In genomic region chr1:19352839-19353238, GRCh38 we compare ENCODE assay signal across 31 cellular contexts. TPM values are rescaled to one million over a fixed set of nuclear protein-coding genes. Genes with fewer than 3 reads are reported as not detected.
DNase-seq lines count a peak whose midpoint lies in the region; ATAC-seq, FAIRE-seq and TF ChIP-seq lines count a peak whose summit lies in the region.
"Had no signal": no experiment of that assay in that cellular context is flagged by ENCODE, and none has a peak within 500 bp of the region (broad histone marks: within the 10 kb centered on the region; RNA-seq: fewer than 3 reads in every experiment).

No MANE protein-coding gene starts in this region.

- CTCF ChIA-PET in activated CD8-positive, alpha-beta T cell treated with anti-CD3 and anti-CD28 coated beads, Interleukin-2, amount 10 ng/mL, durations not matched to agents 7 days and 5 days (lab: Charles Lee), result interaction anchor here (1.6 kb wide), 1 partner anchor 11 kb away, joined by 4 read pairs; no protein-coding TSS in a partner anchor
- CTCF ChIA-PET in activated CD8-positive, alpha-beta T cell treated with anti-CD3 and anti-CD28 coated beads for 36 hours (lab: Charles Lee), result interaction anchor here (0.8 to 1.7 kb wide), 2 partner anchors 15 to 309 kb away, joined by 3 read pairs; no protein-coding TSS in a partner anchor
- CTCF ChIA-PET in HepG2 (lab: Yijun Ruan, JAX; ENCODE audit: low intra/inter-chr PET ratio, low total read pairs), result no interaction called here

- BruUV-seq in HepG2 (replicated peaks; lab: Mats Ljungman, UMichigan), result no TSS peak

- WGBS in HepG2 (ENCODE audit: low lambda C conversion rate), result 96% methylated on average over 4 of the region's 14 CpGs
- 76 to 80% methylated on average over 3 to 14 of the region's 14 CpGs for WGBS in transverse colon (ENCODE audit: low coverage in 1 of 2), 2 donors
- 94 to 98% methylated on average over 13 to 14 of the region's 14 CpGs for WGBS in body of pancreas, 2 donors

- no peaks in the 10 kb centered on the region for H3K27me3 Mint-ChIP-seq in activated CD8-positive, alpha-beta T cell treated with anti-CD3 and anti-CD28 coated beads, Interleukin-2, amount 10 ng/mL, durations not matched to agents 7 days and 5 days (ENCODE audit: low read depth)
- no peaks in the 10 kb centered on the region for H3K27me3 Mint-ChIP-seq in activated CD8-positive, alpha-beta T cell treated with anti-CD3 and anti-CD28 coated beads for 36 hours
- H3K27me3 Mint-ChIP-seq: CD4-positive, alpha-beta memory T cell had no signal

- H3K4me3 ChIP-seq in breast epithelium, result no peak overlapping the region
- no peak overlapping the region for H3K4me3 ChIP-seq in HepG2 (replicated peaks in 1 of 3; ENCODE audit: insufficient read depth in 1 of 3, low read depth in 2 of 3, low read length in 3 of 3)
- H3K4me3 ChIP-seq in transverse colon, result no peak overlapping the region
- H3K4me3 ChIP-seq in body of pancreas, result no peak overlapping the region
- H3K4me3 ChIP-seq in H7 (ENCODE audit: insufficient read depth, low read depth, low read length), result no peak overlapping the region
- H3K4me3 ChIP-seq: cardiac muscle cell, GM23248, spleen, thoracic aorta had no signal

- no peak for TF ChIP-seq POLR2A in breast epithelium (IDR thresholded peaks at IDR 0.05)
- no peak for TF ChIP-seq POLR2A in HepG2 (IDR thresholded peaks at IDR 0.05; ENCODE audit: insufficient read depth in 1 of 2, low read depth in 2 of 2, low read length in 2 of 2)
- no peak for TF ChIP-seq POLR2A in transverse colon (IDR thresholded peaks at IDR 0.05)
- no peak for TF ChIP-seq POLR2A in body of pancreas (IDR thresholded peaks at IDR 0.05)

- H3K4me1 Mint-ChIP-seq in activated CD8-positive, alpha-beta T cell treated with anti-CD3 and anti-CD28 coated beads, Interleukin-2, amount 10 ng/mL, durations not matched to agents 7 days and 5 days (ENCODE audit: low read depth), result peaks cover 2% of the 10 kb centered on the region
- no peaks in the 10 kb centered on the region for H3K4me1 Mint-ChIP-seq in activated CD8-positive, alpha-beta T cell treated with anti-CD3 and anti-CD28 coated beads for 36 hours (ENCODE audit: low read depth)

- ATAC-seq in activated CD8-positive, alpha-beta T cell treated with anti-CD3 and anti-CD28 coated beads, Interleukin-2, amount 10 ng/mL, durations not matched to agents 7 days and 5 days, result no peak
- ATAC-seq in activated CD8-positive, alpha-beta T cell treated with anti-CD3 and anti-CD28 coated beads for 36 hours, result no peak
- ATAC-seq in HepG2, result no peak
- no peak for ATAC-seq in body of pancreas

- no peaks in the 10 kb centered on the region for H4K20me1 ChIP-seq in HepG2 (ENCODE audit: insufficient read depth, low read length)

- H3K9ac ChIP-seq in HepG2 (ENCODE audit: insufficient read depth, low read depth, low read length), result no peak overlapping the region
- H3K9ac ChIP-seq: GM23248 had no signal

- H3K4me3 Mint-ChIP-seq in activated CD8-positive, alpha-beta T cell treated with anti-CD3 and anti-CD28 coated beads, Interleukin-2, amount 10 ng/mL, durations not matched to agents 7 days and 5 days, result no peak overlapping the region
- H3K4me3 Mint-ChIP-seq in activated CD8-positive, alpha-beta T cell treated with anti-CD3 and anti-CD28 coated beads for 36 hours, result no peak overlapping the region
- H3K4me3 Mint-ChIP-seq: CD4-positive, alpha-beta memory T cell had no signal

- peak overlapping the region; percentile 8 to 70 for H3K27ac ChIP-seq in breast epithelium
- no peak overlapping the region for H3K27ac ChIP-seq in HepG2 (ENCODE audit: extremely low read length, insufficient read depth, low read length)
- peak overlapping the region; percentile 42 to 76 (median 56) for H3K27ac ChIP-seq in transverse colon
- no peak overlapping the region for H3K27ac ChIP-seq in body of pancreas
- H3K27ac ChIP-seq: 22Rv1, cardiac muscle cell, GM23248, thoracic aorta had no signal

- no peak for DNase-seq in activated CD8-positive, alpha-beta T cell treated with anti-CD3 and anti-CD28 coated beads, Interleukin-2, amount 10 ng/mL, durations not matched to agents 7 days and 5 days
- DNase-seq in activated CD8-positive, alpha-beta T cell treated with anti-CD3 and anti-CD28 coated beads for 36 hours, result no peak
- DNase-seq in breast epithelium (ENCODE audit: low spot score in 2 of 2) (no peak), HepG2 (ENCODE audit: low spot score) (no peak), transverse colon (no peak), body of pancreas (no peak), hypothalamus (lab: John Stamatoyannopoulos, UW) (no peak), H7 (no peak)
- DNase-seq: activated CD4-positive, alpha-beta T cell treated with anti-CD3 and anti-CD28 coated beads, Interleukin-2, amount 50 U/mL, for 4 hours; activated CD4-positive, CD25-positive, alpha-beta regulatory T cell; activated gamma-delta T cell treated with Interleukin-2 at 50 U/mL for 16 hours; CD4-positive, alpha-beta memory T cell; dermis blood vessel endothelial cell; GM23248; head of caudate nucleus; KG1; mesenchymal stem cell; NCI-H1436 treated with DMSO at 0.1 percent for 48 hours; NCI-H446; NCI-H82; occipital lobe; retina; Right ventricle myocardium superior; spleen; stimulated activated CD4-positive, alpha-beta T cell treated with anti-CD3 and anti-CD28 coated beads, Interleukin-4, amount 100 ng/mL, for 1 hour; stimulated activated naive CD4-positive, alpha-beta T cell; T-helper 9 cell had no signal

- no peaks in the 10 kb centered on the region for H3K79me2 ChIP-seq in HepG2 (ENCODE audit: insufficient read depth, low read length)

- peak overlapping the region; percentile 46 for H3K27ac Mint-ChIP-seq in activated CD8-positive, alpha-beta T cell treated with anti-CD3 and anti-CD28 coated beads, Interleukin-2, amount 10 ng/mL, durations not matched to agents 7 days and 5 days
- no peak overlapping the region for H3K27ac Mint-ChIP-seq in activated CD8-positive, alpha-beta T cell treated with anti-CD3 and anti-CD28 coated beads for 36 hours

- TF ChIP-seq RAD21 in HepG2 (CRISPR knock-in tag; IDR thresholded peaks at IDR 0.05), result no peak

- no peak overlapping the region for H3K4me2 ChIP-seq in HepG2 (ENCODE audit: low read depth, low read length)

- TF ChIP-seq EP300 in HepG2 (IDR thresholded peaks at IDR 0.05; ENCODE audit: low read depth in 2 of 2, low read length in 2 of 2) (no peak), HepG2 (CRISPR knock-in tag; IDR thresholded peaks at IDR 0.05; ENCODE audit: borderline replicate concordance) (no peak), transverse colon (IDR thresholded peaks at IDR 0.05; ENCODE audit: low read depth) (no peak)

- in situ Hi-C loops in HepG2 (cut with HindIII; ENCODE audit: extremely low pct_ligation_motif_present, low pct_unique_long_range_greater_than_20kb), result no loop called here
- in situ Hi-C loops in transverse colon (cut with MboI; ENCODE audit: low pct_ligation_motif_present in 1 of 4, low pct_unique_long_range_greater_than_20kb in 1 of 4, low sequenced_read_pairs in 3 of 4), result loop anchor here in 1 of 4 donors (10.0 kb wide), 1 partner anchor 302 kb away; no protein-coding TSS in a partner anchor

- no peaks in the 10 kb centered on the region for H3K27me3 ChIP-seq in breast epithelium
- H3K27me3 ChIP-seq in HepG2 (ENCODE audit: control insufficient read depth in 1 of 2, insufficient read depth in 2 of 2, low read length in 2 of 2), result no peaks in the 10 kb centered on the region
- H3K27me3 ChIP-seq in transverse colon, result no peaks in the 10 kb centered on the region
- H3K27me3 ChIP-seq in body of pancreas, result no peaks in the 10 kb centered on the region
- H3K27me3 ChIP-seq in H7 (ENCODE audit: control insufficient read depth, insufficient read depth, low read length), result no peaks in the 10 kb centered on the region
- H3K27me3 ChIP-seq: cardiac muscle cell, spleen had no signal

- intact Hi-C loops in activated CD8-positive, alpha-beta T cell treated with anti-CD3 and anti-CD28 coated beads for 36 hours (cut with micrococcal nuclease), result no loop called here
- intact Hi-C loops in breast epithelium (cut with DNase I; ENCODE audit: low total_unique reads) (no loop called here), HepG2 (cut with micrococcal nuclease; ENCODE audit: unreplicated experiment) (no loop called here), transverse colon (cut with DNase I; ENCODE audit: low total_unique reads) (no loop called here), body of pancreas (cut with DNase I) (no loop called here)

- H3K9me3 Mint-ChIP-seq in activated CD8-positive, alpha-beta T cell treated with anti-CD3 and anti-CD28 coated beads, Interleukin-2, amount 10 ng/mL, durations not matched to agents 7 days and 5 days (ENCODE audit: insufficient read depth), result no peaks in the 10 kb centered on the region
- no peaks in the 10 kb centered on the region for H3K9me3 Mint-ChIP-seq in activated CD8-positive, alpha-beta T cell treated with anti-CD3 and anti-CD28 coated beads for 36 hours
- H3K9me3 Mint-ChIP-seq: CD4-positive, alpha-beta memory T cell had no signal

- H3K36me3 ChIP-seq in breast epithelium (no peaks in the 10 kb centered on the region), HepG2 (replicated peaks in 1 of 2; ENCODE audit: control insufficient read depth in 1 of 2, insufficient read depth in 2 of 2, low read length in 2 of 2) (peaks cover 39 to 76% of the 10 kb centered on the region in 2 experiments), transverse colon (peaks cover 0 to 26% (median 9%) of the 10 kb centered on the region in 4 donors), body of pancreas (replicated peaks in 1 of 2; ENCODE audit: insufficient read depth in 1 of 2, low read depth in 2 of 2) (peaks cover 0 to 27% of the 10 kb centered on the region in 2 donors), H7 (replicated peaks; ENCODE audit: control insufficient read depth, insufficient read depth, low read length) (peaks cover 13% of the 10 kb centered on the region)

- FAIRE-seq in HepG2 (lab: Jason Lieb, UNC), result no peak
- FAIRE-seq: endothelial cell of umbilical vein had no signal

- peaks cover 60% of the 10 kb centered on the region for H3K36me3 Mint-ChIP-seq in activated CD8-positive, alpha-beta T cell treated with anti-CD3 and anti-CD28 coated beads, Interleukin-2, amount 10 ng/mL, durations not matched to agents 7 days and 5 days (ENCODE audit: low read depth)
- peaks cover 16% of the 10 kb centered on the region for H3K36me3 Mint-ChIP-seq in activated CD8-positive, alpha-beta T cell treated with anti-CD3 and anti-CD28 coated beads for 36 hours (ENCODE audit: low read depth)

- POLR2A ChIA-PET in activated CD8-positive, alpha-beta T cell treated with anti-CD3 and anti-CD28 coated beads, Interleukin-2, amount 10 ng/mL, durations not matched to agents 7 days and 5 days (lab: Charles Lee), result interaction anchor here (0.7 kb wide), 1 partner anchor 143 kb away, joined by 3 read pairs; the partner anchor contains the start of gene UBR4
- POLR2A ChIA-PET in activated CD8-positive, alpha-beta T cell treated with anti-CD3 and anti-CD28 coated beads for 36 hours (lab: Charles Lee), result interaction anchor here (1.1 kb wide), 1 partner anchor 42 kb away, joined by 3 read pairs; no protein-coding TSS in a partner anchor
- POLR2A ChIA-PET in HepG2 (lab: Yijun Ruan, JAX), result no interaction called here

- peaks cover 0 to 8% of the 10 kb centered on the region in 2 donors for H3K4me1 ChIP-seq in breast epithelium
- no peaks in the 10 kb centered on the region for H3K4me1 ChIP-seq in HepG2 (ENCODE audit: insufficient read depth, low read length)
- H3K4me1 ChIP-seq in transverse colon, result peaks cover 0 to 16% (median 9%) of the 10 kb centered on the region in 4 donors
- H3K4me1 ChIP-seq in body of pancreas, result no peaks in the 10 kb centered on the region

- no peak for TF ChIP-seq CTCF in activated CD8-positive, alpha-beta T cell treated with anti-CD3 and anti-CD28 coated beads for 36 hours (IDR thresholded peaks at IDR 0.05)
- TF ChIP-seq CTCF in breast epithelium (IDR thresholded peaks at IDR 0.05) (no peak), HepG2 (CRISPR knock-in tag; IDR thresholded peaks at IDR 0.05) (no peak), transverse colon (IDR thresholded peaks at IDR 0.05) (no peak), body of pancreas (IDR thresholded peaks at IDR 0.05) (no peak)

- H2AFZ ChIP-seq in HepG2 (ENCODE audit: low read length), result no peak overlapping the region
- H2AFZ ChIP-seq: GM23248 had no signal

- H3K9me3 ChIP-seq in breast epithelium, result no peaks in the 10 kb centered on the region
- no peaks in the 10 kb centered on the region for H3K9me3 ChIP-seq in HepG2 (ENCODE audit: low read length)
- no peaks in the 10 kb centered on the region for H3K9me3 ChIP-seq in transverse colon
- H3K9me3 ChIP-seq in body of pancreas, result no peaks in the 10 kb centered on the region
- H3K9me3 ChIP-seq: spleen, thoracic aorta had no signal

RNA-seq across cellular contexts. Expression of gene SLC66A1, which starts 40.7 kb away (rescaled TPM):
- total RNA-seq in activated CD8-positive, alpha-beta T cell treated with anti-CD3 and anti-CD28 coated beads, Interleukin-2, amount 10 ng/mL, durations not matched to agents 7 days and 5 days, result 1 to 10 TPM; 4.0 to 5.3 TPM
- 1 to 10 TPM; 3.6 TPM for total RNA-seq in activated CD8-positive, alpha-beta T cell treated with anti-CD3 and anti-CD28 coated beads for 36 hours
- total RNA-seq in breast epithelium (10 to 100 TPM in 2 of 3 donors, 1 to 10 TPM in 1; 6.2 to 13.9 (median 13.1) TPM), HepG2 (2016; rRNA removed; fragmentation: Illumina TruSeq; extraction: Trizol) (8.5 and 18.9 TPM in 2 replicates), transverse colon (10 to 100 TPM; 19.1 to 53.9 (median 35.3) TPM), body of pancreas (10 to 100 TPM in 1 of 2 donors, 1 to 10 TPM in 1; 9.6 to 23.4 TPM)
- total RNA-seq in HepG2 (2016; cell fraction: cytosol; rRNA removed; fragmentation: Illumina TruSeq; extraction: Trizol; ENCODE audit: low read depth), result 4.6 and 5.7 TPM in 2 replicates
- 9.7 and 20.6 TPM in 2 replicates for total RNA-seq in HepG2 (2016; cell fraction: insoluble cytoplasmic fraction; rRNA removed; fragmentation: Illumina TruSeq; extraction: Trizol)
- total RNA-seq in HepG2 (2016; cell fraction: membrane; rRNA removed; fragmentation: Illumina TruSeq; extraction: Trizol), result 8.2 and 8.3 TPM in 2 replicates
- 17.2 and 20.6 TPM in 2 replicates for total RNA-seq in HepG2 (2016; cell fraction: nucleus; rRNA removed; fragmentation: Illumina TruSeq; extraction: Trizol)
- polyA plus RNA-seq in HepG2 (2011; rRNA removed), result 15.4 and 24.4 TPM in 2 replicates
- 15.0 and 19.6 TPM in 2 replicates for polyA plus RNA-seq in HepG2 (2011; cell fraction: cytosol; rRNA removed)
- polyA plus RNA-seq in HepG2 (2011; cell fraction: nucleus; rRNA removed), result 21.9 and 23.2 TPM in 2 replicates
- polyA plus RNA-seq in HepG2 (2012), result 8.6 and 10.0 TPM in 2 replicates
- 4.3 and 5.7 TPM in 2 replicates for polyA plus RNA-seq in HepG2 (2016; cell fraction: cytosol; fragmentation: Illumina TruSeq; extraction: Trizol; ENCODE audit: low read depth)
- polyA plus RNA-seq in HepG2 (2016; cell fraction: insoluble cytoplasmic fraction; fragmentation: Illumina TruSeq; extraction: Trizol; ENCODE audit: low read depth), result 8.0 and 11.5 TPM in 2 replicates
- polyA plus RNA-seq in HepG2 (2016; cell fraction: membrane; fragmentation: Illumina TruSeq; extraction: Trizol; ENCODE audit: low read depth), result 6.1 and 8.5 TPM in 2 replicates
- 41.6 and 41.9 TPM in 2 replicates for polyA plus RNA-seq in HepG2 (2016; cell fraction: nucleus; fragmentation: Illumina TruSeq; extraction: Trizol; ENCODE audit: insufficient read depth, low read depth)
- 17.2 and 31.0 TPM in 2 replicates for polyA minus RNA-seq in HepG2 (2011; rRNA and poly(A)+ RNA removed; ENCODE audit: low replicate concordance)
- polyA minus RNA-seq in HepG2 (2011; cell fraction: cytosol; rRNA and poly(A)+ RNA removed), result 7.4 and 8.9 TPM in 2 replicates
- polyA minus RNA-seq in HepG2 (2011; cell fraction: nucleus; rRNA and poly(A)+ RNA removed), result 9.9 and 11.1 TPM in 2 replicates
- total RNA-seq in H7 (2014; rRNA removed; shearing (Covaris generic)), result 25.7 and 29.5 TPM in 2 replicates

RNA-seq across cellular contexts. Expression of gene AKR7A2, which starts 40.9 kb away (rescaled TPM):
- total RNA-seq in activated CD8-positive, alpha-beta T cell treated with anti-CD3 and anti-CD28 coated beads, Interleukin-2, amount 10 ng/mL, durations not matched to agents 7 days and 5 days, result 10 to 100 TPM; 46.3 to 50.6 TPM
- 10 to 100 TPM; 42.9 to 43.4 TPM for total RNA-seq in activated CD8-positive, alpha-beta T cell treated with anti-CD3 and anti-CD28 coated beads for 36 hours
- total RNA-seq in breast epithelium, result 100 to 1,000 TPM in 1 of 3 donors, 10 to 100 TPM in 2; 65.9 to 116 (median 80.5) TPM
- total RNA-seq in HepG2 (2016; rRNA removed; fragmentation: Illumina TruSeq; extraction: Trizol), result 75.6 and 91.8 TPM in 2 replicates
- 27.2 and 29.3 TPM in 2 replicates for total RNA-seq in HepG2 (2016; cell fraction: cytosol; rRNA removed; fragmentation: Illumina TruSeq; extraction: Trizol; ENCODE audit: low read depth)
- total RNA-seq in HepG2 (2016; cell fraction: insoluble cytoplasmic fraction; rRNA removed; fragmentation: Illumina TruSeq; extraction: Trizol), result 75.1 and 91.3 TPM in 2 replicates
- total RNA-seq in HepG2 (2016; cell fraction: membrane; rRNA removed; fragmentation: Illumina TruSeq; extraction: Trizol), result 38.5 and 45.3 TPM in 2 replicates
- 31.9 and 40.6 TPM in 2 replicates for total RNA-seq in HepG2 (2016; cell fraction: nucleus; rRNA removed; fragmentation: Illumina TruSeq; extraction: Trizol)
- 40.8 and 45.2 TPM in 2 replicates for polyA plus RNA-seq in HepG2 (2011; rRNA removed)
- polyA plus RNA-seq in HepG2 (2011; cell fraction: cytosol; rRNA removed), result 42.0 and 59.5 TPM in 2 replicates
- 20.7 and 23.1 TPM in 2 replicates for polyA plus RNA-seq in HepG2 (2011; cell fraction: nucleus; rRNA removed)
- 23.2 and 37.3 TPM in 2 replicates for polyA plus RNA-seq in HepG2 (2012)
- polyA plus RNA-seq in HepG2 (2016; cell fraction: cytosol; fragmentation: Illumina TruSeq; extraction: Trizol; ENCODE audit: low read depth), result 30.5 and 33.1 TPM in 2 replicates
- 96.1 and 104 TPM in 2 replicates for polyA plus RNA-seq in HepG2 (2016; cell fraction: insoluble cytoplasmic fraction; fragmentation: Illumina TruSeq; extraction: Trizol; ENCODE audit: low read depth)
- 33.3 and 38.2 TPM in 2 replicates for polyA plus RNA-seq in HepG2 (2016; cell fraction: membrane; fragmentation: Illumina TruSeq; extraction: Trizol; ENCODE audit: low read depth)
- 46.3 and 53.6 TPM in 2 replicates for polyA plus RNA-seq in HepG2 (2016; cell fraction: nucleus; fragmentation: Illumina TruSeq; extraction: Trizol; ENCODE audit: insufficient read depth, low read depth)
- polyA minus RNA-seq in HepG2 (2011; rRNA and poly(A)+ RNA removed; ENCODE audit: low replicate concordance), result 57.1 and 74.2 TPM in 2 replicates
- polyA minus RNA-seq in HepG2 (2011; cell fraction: cytosol; rRNA and poly(A)+ RNA removed), result 23.5 and 26.5 TPM in 2 replicates
- polyA minus RNA-seq in HepG2 (2011; cell fraction: nucleus; rRNA and poly(A)+ RNA removed), result 13.2 and 15.2 TPM in 2 replicates
- 100 to 1,000 TPM in 2 of 4 donors, 10 to 100 TPM in 2; 64.7 to 169 (median 112) TPM for total RNA-seq in transverse colon
- 10 to 100 TPM; 24.1 to 45.1 TPM for total RNA-seq in body of pancreas
- 90.2 and 92.4 TPM in 2 replicates for total RNA-seq in H7 (2014; rRNA removed; shearing (Covaris generic))

Comparison
In these comparisons a context has a peak if more than half of its experiments do, and no peak if none do; other contexts are left out.
1. H3K27ac ChIP-seq: peak in breast epithelium (2 of 2) and transverse colon (4 of 4); none in HepG2 (single experiment) and body of pancreas (0 of 4).